2 cellular contexts compared by ENCODE assay signal in genomic region chr1:10065760-10066159, GRCh38.
TF ChIP-seq lines count a peak whose summit lies in the region.

No MANE protein-coding gene starts in this region.

TF ChIP-seq in SK-N-SH, 30 proteins besides CTCF, POLR2A, EP300 and RAD21 (continued from another document):
- TF ChIP-seq ZBTB33 (IDR thresholded peaks at IDR 0.05; ENCODE audit: borderline replicate concordance, low read depth) (no peak), YY1 (IDR thresholded peaks at IDR 0.05; ENCODE audit: low read depth) (no peak), TAF1 (IDR thresholded peaks at IDR 0.05; ENCODE audit: borderline replicate concordance, low read depth, low read length) (no peak), GABPA (IDR thresholded peaks at IDR 0.05; ENCODE audit: low read depth) (no peak), EZH2phosphoT487 (IDR thresholded peaks at IDR 0.05; ENCODE audit: borderline replicate concordance, low read depth) (no peak), FOXM1 (IDR thresholded peaks at IDR 0.05; ENCODE audit: low read depth) (no peak), TCF12 (IDR thresholded peaks at IDR 0.05) (no peak), REST (IDR thresholded peaks at IDR 0.05; ENCODE audit: low read depth, low read length) (no peak), SIN3A (IDR thresholded peaks at IDR 0.05; ENCODE audit: borderline replicate concordance, low read depth, low read length) (no peak), SMC3 (IDR thresholded peaks at IDR 0.05; ENCODE audit: low read depth, low read length) (no peak), RXRA (IDR thresholded peaks at IDR 0.05; ENCODE audit: borderline replicate concordance, low read depth) (no peak)

TF ChIP-seq in SK-N-SH treated with all-trans-retinoic acid at 6 μM for 48 hours, 23 proteins besides CTCF, POLR2A, EP300 and RAD21 (continued from another document):
- TF ChIP-seq, protein P1, sequence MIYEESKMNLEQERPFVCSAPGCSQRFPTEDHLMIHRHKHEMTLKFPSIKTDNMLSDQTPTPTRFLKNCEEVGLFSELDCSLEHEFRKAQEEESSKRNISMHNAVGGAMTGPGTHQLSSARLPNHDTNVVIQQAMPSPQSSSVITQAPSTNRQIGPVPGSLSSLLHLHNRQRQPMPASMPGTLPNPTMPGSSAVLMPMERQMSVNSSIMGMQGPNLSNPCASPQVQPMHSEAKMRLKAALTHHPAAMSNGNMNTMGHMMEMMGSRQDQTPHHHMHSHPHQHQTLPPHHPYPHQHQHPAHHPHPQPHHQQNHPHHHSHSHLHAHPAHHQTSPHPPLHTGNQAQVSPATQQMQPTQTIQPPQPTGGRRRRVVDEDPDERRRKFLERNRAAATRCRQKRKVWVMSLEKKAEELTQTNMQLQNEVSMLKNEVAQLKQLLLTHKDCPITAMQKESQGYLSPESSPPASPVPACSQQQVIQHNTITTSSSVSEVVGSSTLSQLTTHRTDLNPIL (CRISPR knock-in tag; IDR thresholded peaks at IDR 0.05; ENCODE audit: low read depth), result no peak
- TF ChIP-seq TSHZ2 (CRISPR knock-in tag; IDR thresholded peaks at IDR 0.05) (no peak), ZC3H10 (CRISPR knock-in tag; IDR thresholded peaks at IDR 0.05) (no peak), ZNF70 (CRISPR knock-in tag; IDR thresholded peaks at IDR 0.05) (no peak), PATZ1 (CRISPR knock-in tag; IDR thresholded peaks at IDR 0.05; ENCODE audit: borderline replicate concordance) (no peak), TCF4 (CRISPR knock-in tag; IDR thresholded peaks at IDR 0.05; ENCODE audit: borderline replicate concordance) (no peak), ZNF565 (CRISPR knock-in tag; conservative IDR thresholded peaks at IDR 0.05; ENCODE audit: low read depth) (no peak)
TF ChIP-seq in SK-N-SH treated with all-trans-retinoic acid at 6 μM for 48 hours: peak in this region for 0.
